ENCODE assay signal across 2 cellular contexts in genomic region chr9:79166005-79166404, GRCh38.
A peak's percentile ranks its signal among the peaks of the same experiment; 100 is the strongest.
TF ChIP-seq lines count a peak whose summit lies in the region.

No MANE protein-coding gene starts in this region.

TF ChIP-seq in IMR-90, 13 proteins besides CTCF, POLR2A, EP300 and RAD21:
- TF ChIP-seq CEBPB (IDR thresholded peaks at IDR 0.05; ENCODE audit: low read depth, low read length) (peak; percentile 85), RCOR1 (IDR thresholded peaks at IDR 0.05; ENCODE audit: insufficient replicate concordance, low read length) (no peak), NFE2L2 (IDR thresholded peaks at IDR 0.05; ENCODE audit: low read depth, low read length) (no peak)
TF ChIP-seq in IMR-90: peak in this region for 1.

TF ChIP-seq in H1, 55 proteins besides CTCF, POLR2A, EP300 and RAD21:
- TF ChIP-seq E2F6 (IDR thresholded peaks at IDR 0.05) (no peak), SP2 (IDR thresholded peaks at IDR 0.05; ENCODE audit: low read length) (no peak), GABPA (IDR thresholded peaks at IDR 0.05; ENCODE audit: borderline replicate concordance, insufficient read depth, low read length) (no peak), USF2 (IDR thresholded peaks at IDR 0.05; ENCODE audit: low read length) (no peak), RFX5 (IDR thresholded peaks at IDR 0.05; ENCODE audit: borderline replicate concordance, low read depth, low read length) (no peak), CBX5 (IDR thresholded peaks at IDR 0.05; ENCODE audit: low read depth, low read length) (no peak), KDM4A (IDR thresholded peaks at IDR 0.05; ENCODE audit: low read depth, low read length, severe bottlenecking) (no peak), BRCA1 (IDR thresholded peaks at IDR 0.05; ENCODE audit: low read depth, low read length) (no peak), TCF12 (IDR thresholded peaks at IDR 0.05; ENCODE audit: low read depth, low read length) (no peak), CTBP2 (IDR thresholded peaks at IDR 0.05; ENCODE audit: borderline replicate concordance, insufficient read depth, insufficient read length, low read length) (no peak), EGR1 (IDR thresholded peaks at IDR 0.05; ENCODE audit: borderline replicate concordance, low read depth, low read length) (no peak), TBP (IDR thresholded peaks at IDR 0.05; ENCODE audit: low read depth, low read length) (no peak), HDAC2 (IDR thresholded peaks at IDR 0.05; ENCODE audit: borderline replicate concordance in 1 of 2, low read depth in 2 of 2, low read length in 2 of 2) (no peak), KDM5A (IDR thresholded peaks at IDR 0.05; ENCODE audit: low read length) (no peak), SIN3A (conservative IDR thresholded peaks at IDR 0.05 in 1 of 2, IDR thresholded peaks at IDR 0.05 in 1 of 2; ENCODE audit: low read depth in 1 of 2, low read length in 2 of 2) (no peak), SIX5 (IDR thresholded peaks at IDR 0.05; ENCODE audit: low read depth, low read length) (no peak), ATF2 (IDR thresholded peaks at IDR 0.05; ENCODE audit: low read length) (no peak), CBX8 (IDR thresholded peaks at IDR 0.05; ENCODE audit: borderline replicate concordance, low read depth, low read length) (no peak), RXRA (IDR thresholded peaks at IDR 0.05; ENCODE audit: insufficient read depth, low read depth, low read length) (no peak)
